ENCODE assay signal across 26 cellular contexts in genomic region chr22:43240614-43241013, GRCh38.
"Had no signal": no experiment of that assay in that cellular context is flagged by ENCODE, and none has a peak within 500 bp of the region (broad histone marks: within the 10 kb centered on the region; RNA-seq: fewer than 3 reads in every experiment).

No MANE protein-coding gene starts in this region.

- H3K4me3 ChIP-seq: heart right ventricle, hepatocyte, left lung, lower lobe of right lung, neural progenitor cell, ovary, smooth muscle cell, tibial nerve, upper lobe of left lung had no signal

- H2AFZ ChIP-seq: hepatocyte, neural progenitor cell had no signal

- H3K9ac ChIP-seq: neural progenitor cell had no signal

- H3K9me3 ChIP-seq: heart right ventricle, left lung, lower lobe of right lung, neutrophil, ovary, tibial nerve, upper lobe of left lung had no signal

- H3K4me2 ChIP-seq: hepatocyte, neural progenitor cell, smooth muscle cell had no signal

- DNase-seq: heart right ventricle; kidney glomerular epithelial cell; left cardiac atrium; mammary epithelial cell; mesendoderm; naive B cell; natural killer cell; nephron progenitor cell; retina; right cardiac atrium; stimulated activated CD4-positive, alpha-beta T cell treated with anti-CD3 and anti-CD28 coated beads, Interleukin-1b, Interleukin-23, amount 100 ng/mL, for 48 hours; stimulated activated CD4-positive, alpha-beta T cell treated with anti-CD3 and anti-CD28 coated beads, Interleukin-2, amount 100 ng/mL, for 48 hours; stimulated activated CD4-positive, alpha-beta T cell treated with anti-CD3 and anti-CD28 coated beads, Interleukin-4, amount 100 ng/mL, for 4 hours; stimulated activated CD8-positive, alpha-beta memory T cell treated with anti-CD3 and anti-CD28 coated beads, Interleukin-4, amount 100 ng/mL, for 48 hours; stimulated activated naive CD4-positive, alpha-beta T cell treated with Interleukin-2 at 50 U/mL for 16 hours; stimulated activated naive CD8-positive, alpha-beta T cell treated with anti-CD3 and anti-CD28 coated beads, Interleukin-15, amount 100 ng/mL, for 72 hours; substantia nigra had no signal

- H3K27ac ChIP-seq: heart right ventricle, hepatocyte, left lung, lower lobe of right lung, neural progenitor cell, neutrophil, tibial nerve had no signal

- H3K27me3 ChIP-seq: hepatocyte, left lung, neural progenitor cell, neutrophil, ovary, tibial nerve, upper lobe of left lung had no signal

- H3K36me3 ChIP-seq: heart right ventricle, left lung, lower lobe of right lung, neural progenitor cell, neutrophil, ovary, tibial nerve had no signal
